9 cellular contexts compared by ENCODE assay signal in the genomic region with DNA sequence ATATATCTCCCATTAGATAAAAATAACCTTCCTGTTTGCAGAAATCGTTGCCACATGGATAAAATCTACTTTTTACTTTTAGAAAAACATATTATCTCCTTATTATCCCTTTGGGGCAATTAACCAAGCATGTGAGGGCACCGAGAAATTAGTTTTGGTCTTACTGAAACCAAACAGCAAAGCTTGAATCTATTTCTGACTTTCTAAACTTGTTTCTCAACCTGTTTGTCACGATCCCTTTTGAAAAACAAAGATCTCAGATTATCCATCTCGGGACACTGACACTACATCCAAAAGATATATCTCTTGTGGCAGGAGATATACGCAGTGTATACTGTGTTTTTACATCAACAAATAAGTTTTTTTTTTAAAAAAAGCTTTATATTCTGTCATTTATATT. TPM values are rescaled to one million over a fixed set of nuclear protein-coding genes. Genes with fewer than 3 reads are reported as not detected.
A peak's percentile ranks its signal among the peaks of the same experiment; 100 is the strongest.
DNase-seq lines count a peak whose midpoint lies in the region; ATAC-seq, FAIRE-seq and TF ChIP-seq lines count a peak whose summit lies in the region.
"Had no signal": no experiment of that assay in that cellular context is flagged by ENCODE, and none has a peak within 500 bp of the region (broad histone marks: within the 10 kb centered on the region; RNA-seq: fewer than 3 reads in every experiment).

No MANE protein-coding gene starts in this region.

- H3K36me3 ChIP-seq in GM23248 (ENCODE audit: low read depth) (0 out of 2 replicates have a peak, but pooled peaks cover 13% of the 10 kb centered on the region), right lobe of liver (no peaks in the 10 kb centered on the region)

- in situ Hi-C loops in GM23248 (cut with MboI): no loop called here

- peaks cover 5% of the 10 kb centered on the region for H3K9me3 Mint-ChIP-seq in activated naive CD8-positive, alpha-beta T cell treated with anti-CD3 and anti-CD28 coated beads, Interleukin-2, amount 50 U/mL, for 24 hours

- peak overlapping the region; percentile 82 for H3K27ac Mint-ChIP-seq in activated naive CD8-positive, alpha-beta T cell treated with anti-CD3 and anti-CD28 coated beads, Interleukin-2, amount 50 U/mL, for 24 hours

- peak overlapping the region; percentile 2; the same call in 1 of the 2 replicates for H2AFZ ChIP-seq in GM23248

- peaks cover 59% of the 10 kb centered on the region for H3K4me1 Mint-ChIP-seq in activated naive CD8-positive, alpha-beta T cell treated with anti-CD3 and anti-CD28 coated beads, Interleukin-2, amount 50 U/mL, for 24 hours

- H3K4me3 ChIP-seq in A549: no peak overlapping the region
- H3K4me3 ChIP-seq in GM23248: peak overlapping the region; percentile 92
- H3K4me3 ChIP-seq in right lobe of liver: peak overlapping the region; percentile 90 to 99 (median 95)

- peaks cover 28% of the 10 kb centered on the region for H3K36me3 Mint-ChIP-seq in activated naive CD8-positive, alpha-beta T cell treated with anti-CD3 and anti-CD28 coated beads, Interleukin-2, amount 50 U/mL, for 24 hours (ENCODE audit: low read depth)

- peak overlapping the region; percentile 87 for H3K9ac ChIP-seq in GM23248

- FAIRE-seq in A549 (lab: Jason Lieb, UNC): no peak

- TF ChIP-seq POLR2A in A549 (IDR thresholded peaks at IDR 0.05; ENCODE audit: low read length) (no peak), right lobe of liver (IDR thresholded peaks at IDR 0.05) (no peak)

- TF ChIP-seq CTCF in A549 (IDR thresholded peaks at IDR 0.05) (no peak), right lobe of liver (IDR thresholded peaks at IDR 0.05) (no peak)

- no peak for TF ChIP-seq RAD21 in A549 (conservative IDR thresholded peaks at IDR 0.05 in 1 of 2, IDR thresholded peaks at IDR 0.05 in 1 of 2)

- peak overlapping the region; percentile 76 for H3K4me2 ChIP-seq in A549
- H3K4me2 ChIP-seq in GM23248 (ENCODE audit: unreplicated experiment): peak overlapping the region; percentile 94

- H3K4me1 ChIP-seq in A549: peaks cover 44% of the 10 kb centered on the region
- H3K4me1 ChIP-seq in GM23248 (ENCODE audit: insufficient read depth): peaks cover 43% of the 10 kb centered on the region
- peaks cover 0 to 44% (median 9%) of the 10 kb centered on the region in 4 donors for H3K4me1 ChIP-seq in right lobe of liver

- ATAC-seq in A549 (no peak), right lobe of liver (no peak), GM21367 (IDR thresholded peaks at IDR 0.05; ENCODE audit: unreplicated experiment) (no peak), HG03097 (IDR thresholded peaks at IDR 0.05; ENCODE audit: low FRiP score, unreplicated experiment) (no peak)
- ATAC-seq in activated naive CD8-positive, alpha-beta T cell treated with anti-CD3 and anti-CD28 coated beads, Interleukin-2, amount 50 U/mL, for 24 hours: no peak

- no peaks in the 10 kb centered on the region for H3K27me3 ChIP-seq in GM23248 (replicated peaks; ENCODE audit: insufficient read depth)
- no peaks in the 10 kb centered on the region for H3K27me3 ChIP-seq in right lobe of liver

- H3K79me2 ChIP-seq in GM23248 (ENCODE audit: insufficient read depth): peaks cover 70% of the 10 kb centered on the region

- DNase-seq in A549 (ENCODE audit: low read depth in 1 of 2, low spot score in 1 of 2) (no peak), GM23248 (no peak), right lobe of liver (no peak), NCI-H2081 (lab: John Stamatoyannopoulos, UW) (no peak), NCI-H1417 (lab: John Stamatoyannopoulos, UW) (no peak)
- no peak for DNase-seq in activated naive CD8-positive, alpha-beta T cell treated with anti-CD3 and anti-CD28 coated beads, Interleukin-2, amount 50 U/mL, for 24 hours
- DNase-seq: DMS79 had no signal

- CTCF ChIA-PET in A549 (lab: Yijun Ruan, JAX): interaction anchor here (1.5 to 2.1 kb wide), 2 partner anchors 54 to 82 kb away, joined by 3 to 5 read pairs; no protein-coding TSS in a partner anchor

- H4K20me1 ChIP-seq in GM23248 (ENCODE audit: insufficient read depth): no peaks in the 10 kb centered on the region

- 74% methylated on average over 5 of the region's 5 CpGs for WGBS in A549 (ENCODE audit: missing lambda C conversion rate)
- 48 to 55% methylated on average over 5 of the region's 5 CpGs for WGBS in GM23248 (ENCODE audit: low coverage in 1 of 2, low lambda C conversion rate in 2 of 2, missing lambda C conversion rate in 2 of 2), 2 experiments
- WGBS in right lobe of liver (ENCODE audit: insufficient coverage, low coverage, low lambda C conversion rate, missing lambda C conversion rate): 8% methylated on average over 5 of the region's 5 CpGs

- no peak for TF ChIP-seq EP300 in A549 (IDR thresholded peaks at IDR 0.05)

- no peaks in the 10 kb centered on the region for H3K27me3 Mint-ChIP-seq in activated naive CD8-positive, alpha-beta T cell treated with anti-CD3 and anti-CD28 coated beads, Interleukin-2, amount 50 U/mL, for 24 hours

- peaks cover 20% of the 10 kb centered on the region for H3F3A ChIP-seq in GM23248 (ENCODE audit: insufficient read depth)

- intact Hi-C loops in right lobe of liver (cut with DNase I): no loop called here

- no peaks in the 10 kb centered on the region for H3K9me2 ChIP-seq in GM23248 (ENCODE audit: insufficient read depth)

- H3K27ac ChIP-seq in A549 (no peak overlapping the region), GM23248 (0 out of 2 replicates have a peak overlapping the region, but pooled peaks have one; percentile 74), right lobe of liver (peak overlapping the region; percentile 97 to 98 (median 97))

- H3K9me3 ChIP-seq in A549 (no peaks in the 10 kb centered on the region), GM23248 (ENCODE audit: low read depth) (no peaks in the 10 kb centered on the region), right lobe of liver (no peaks in the 10 kb centered on the region)

- POLR2A ChIA-PET in A549 (lab: Yijun Ruan, JAX): no interaction called here

- H3K4me3 Mint-ChIP-seq in activated naive CD8-positive, alpha-beta T cell treated with anti-CD3 and anti-CD28 coated beads, Interleukin-2, amount 50 U/mL, for 24 hours: peak overlapping the region; percentile 98

TF ChIP-seq in A549, 52 proteins besides CTCF, POLR2A, EP300 and RAD21:
- TF ChIP-seq, protein P1, sequence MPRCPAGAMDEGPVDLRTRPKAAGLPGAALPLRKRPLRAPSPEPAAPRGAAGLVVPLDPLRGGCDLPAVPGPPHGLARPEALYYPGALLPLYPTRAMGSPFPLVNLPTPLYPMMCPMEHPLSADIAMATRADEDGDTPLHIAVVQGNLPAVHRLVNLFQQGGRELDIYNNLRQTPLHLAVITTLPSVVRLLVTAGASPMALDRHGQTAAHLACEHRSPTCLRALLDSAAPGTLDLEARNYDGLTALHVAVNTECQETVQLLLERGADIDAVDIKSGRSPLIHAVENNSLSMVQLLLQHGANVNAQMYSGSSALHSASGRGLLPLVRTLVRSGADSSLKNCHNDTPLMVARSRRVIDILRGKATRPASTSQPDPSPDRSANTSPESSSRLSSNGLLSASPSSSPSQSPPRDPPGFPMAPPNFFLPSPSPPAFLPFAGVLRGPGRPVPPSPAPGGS (IDR thresholded peaks at IDR 0.05): no peak
- TF ChIP-seq ZC3H11A (IDR thresholded peaks at IDR 0.05) (no peak), MYC (IDR thresholded peaks at IDR 0.05; ENCODE audit: borderline replicate concordance, low read length) (no peak), CHD4 (IDR thresholded peaks at IDR 0.05; ENCODE audit: borderline replicate concordance) (no peak)
- TF ChIP-seq, protein P2, sequence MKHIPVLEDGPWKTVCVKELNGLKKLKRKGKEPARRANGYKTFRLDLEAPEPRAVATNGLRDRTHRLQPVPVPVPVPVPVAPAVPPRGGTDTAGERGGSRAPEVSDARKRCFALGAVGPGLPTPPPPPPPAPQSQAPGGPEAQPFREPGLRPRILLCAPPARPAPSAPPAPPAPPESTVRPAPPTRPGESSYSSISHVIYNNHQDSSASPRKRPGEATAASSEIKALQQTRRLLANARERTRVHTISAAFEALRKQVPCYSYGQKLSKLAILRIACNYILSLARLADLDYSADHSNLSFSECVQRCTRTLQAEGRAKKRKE (CRISPR knock-in tag; IDR thresholded peaks at IDR 0.05; ENCODE audit: low read depth): no peak

RNA-seq across cellular contexts. Expression of a gene that starts 2.3 kb away (rescaled TPM):
- polyA plus RNA-seq in A549 (2011; rRNA removed) (26.0 and 27.0 TPM in 2 replicates), A549 (2017; fragmentation: RNase III; extraction: RNeasy Plus Mini Kit Qiagen cat#74134 plus additional on column Dnase treatment) (12.1 to 12.7 TPM (median 12.4 TPM) in 3 replicates), GM23248 (2016; fragmentation: Nextera tagmentation; extraction: Ambion mirVana) (17.1 and 18.8 TPM in 2 replicates)
- polyA plus RNA-seq in A549 (2012; cell fraction: cytosol; rRNA removed): 3.4 and 3.9 TPM in 2 replicates
- 2.7 and 4.1 TPM in 2 replicates for polyA plus RNA-seq in A549 (2012; cell fraction: nucleus; rRNA removed)
- 17.2 and 20.4 TPM in 2 replicates for polyA minus RNA-seq in A549 (2011; rRNA and poly(A)+ RNA removed)
- 16.5 and 24.4 TPM in 2 replicates for total RNA-seq in GM23248 (2014; rRNA removed; shearing (Covaris generic))
- 10 to 100 TPM; 22.5 to 46.7 (median 31.6) TPM for total RNA-seq in right lobe of liver

Comparison
In these comparisons a context has a peak if more than half of its experiments do, and no peak if none do; other contexts are left out.
1. H3K27ac ChIP-seq: peak in GM23248 (single experiment) and right lobe of liver (3 of 3); none in A549 (0 of 2).